ENCODE assay signal across 5 cellular contexts in genomic region chr4:139000134-139000533, GRCh38. TPM values are rescaled to one million over a fixed set of nuclear protein-coding genes. Genes with fewer than 3 reads are reported as not detected.
DNase-seq lines count a peak whose midpoint lies in the region; ATAC-seq, FAIRE-seq and TF ChIP-seq lines count a peak whose summit lies in the region.
"Not testable (repeated sequence)": the region's sequence is repeated elsewhere in the genome, so short reads cannot be mapped to it uniquely, and the experiment has no call there.

No MANE protein-coding gene starts in this region.

- CTCF ChIA-PET in endothelial cell of umbilical vein (lab: Charles Lee), result interaction anchor here (1.1 to 2.5 kb wide), 3 partner anchors 14 to 62 kb away, joined by 4 to 6 read pairs (median 5); no protein-coding TSS in a partner anchor
- CTCF ChIA-PET in HepG2 (lab: Yijun Ruan, JAX; ENCODE audit: low intra/inter-chr PET ratio, low total read pairs), result not testable (repeated sequence)

- not testable (repeated sequence) for H3K4me1 ChIP-seq in endothelial cell of umbilical vein (ENCODE audit: control insufficient read depth, extremely low read depth, insufficient read depth, low read length); HepG2 (ENCODE audit: insufficient read depth, low read length)
- peaks cover 33 to 41% of the 10 kb centered on the region in 2 experiments for H3K4me1 ChIP-seq in neutrophil (ENCODE audit: control insufficient read depth in 1 of 2, insufficient read depth in 1 of 2, low read depth in 1 of 2, low read length in 1 of 2)

- ATAC-seq in HepG2, result not testable (repeated sequence)

- H3K27me3 Mint-ChIP-seq in CD14-positive monocyte (ENCODE audit: low read depth in 3 of 3), result not testable (repeated sequence)

- FAIRE-seq in endothelial cell of umbilical vein (lab: Jason Lieb, UNC), result peak; percentile 12
- FAIRE-seq in HepG2 (lab: Jason Lieb, UNC), result not testable (repeated sequence)

- H3K27ac Mint-ChIP-seq in CD14-positive monocyte, result peak overlapping the region; percentile 79 to 92 (median 86)

- H3K27me3 ChIP-seq in HL-60 (ENCODE audit: insufficient read depth, poor library complexity, severe bottlenecking); endothelial cell of umbilical vein (ENCODE audit: control insufficient read depth in 2 of 2, insufficient read depth in 2 of 2, low read length in 2 of 2); HepG2 (ENCODE audit: control insufficient read depth in 1 of 2, insufficient read depth in 2 of 2, low read length in 2 of 2); neutrophil: not testable (repeated sequence)

- in situ Hi-C loops in HepG2 (cut with HindIII; ENCODE audit: extremely low pct_ligation_motif_present, low pct_unique_long_range_greater_than_20kb), result not testable (repeated sequence)

- H3K9me1 ChIP-seq in endothelial cell of umbilical vein (replicated peaks; ENCODE audit: control insufficient read depth, extremely low read depth, insufficient read depth, low read length), result not testable (repeated sequence)

- not testable (repeated sequence) for H3K9me3 Mint-ChIP-seq in CD14-positive monocyte

- H3K9me3 ChIP-seq in endothelial cell of umbilical vein (replicated peaks; ENCODE audit: control insufficient read depth, insufficient read depth, low read length); HepG2 (ENCODE audit: low read length); neutrophil: not testable (repeated sequence)

- TF ChIP-seq CTCF in CD14-positive monocyte (IDR thresholded peaks at IDR 0.05); HL-60 (IDR thresholded peaks at IDR 0.05; ENCODE audit: insufficient read depth, low read length); endothelial cell of umbilical vein (IDR thresholded peaks at IDR 0.05; ENCODE audit: extremely low read depth in 1 of 2, insufficient read depth in 1 of 2, low read depth in 1 of 2, low read length in 2 of 2); HepG2 (CRISPR knock-in tag; IDR thresholded peaks at IDR 0.05); neutrophil (IDR thresholded peaks at IDR 0.05): not testable (repeated sequence)

- H3K9ac ChIP-seq in endothelial cell of umbilical vein (replicated peaks; ENCODE audit: extremely low read depth, insufficient read depth, low read length); HepG2 (ENCODE audit: insufficient read depth, low read depth, low read length): not testable (repeated sequence)

- peaks cover 41% of the 10 kb centered on the region for H3K4me1 Mint-ChIP-seq in CD14-positive monocyte

- H3K4me2 ChIP-seq in endothelial cell of umbilical vein (ENCODE audit: insufficient read depth, low read length); HepG2 (ENCODE audit: low read depth, low read length): not testable (repeated sequence)

- not testable (repeated sequence) for H3K4me3 ChIP-seq in HL-60 (replicated peaks; ENCODE audit: insufficient read depth, low read length); endothelial cell of umbilical vein (replicated peaks in 1 of 3; ENCODE audit: insufficient read depth in 1 of 3, low read depth in 1 of 3, low read length in 3 of 3); HepG2 (replicated peaks in 1 of 3; ENCODE audit: insufficient read depth in 1 of 3, low read depth in 2 of 3, low read length in 3 of 3); neutrophil (ENCODE audit: low read depth in 1 of 2, low read length in 1 of 2)

- not testable (repeated sequence) for TF ChIP-seq POLR2A in endothelial cell of umbilical vein (IDR thresholded peaks at IDR 0.05; ENCODE audit: low read depth, low read length); HepG2 (IDR thresholded peaks at IDR 0.05; ENCODE audit: insufficient read depth in 1 of 2, low read depth in 2 of 2, low read length in 2 of 2)

- not testable (repeated sequence) for H3K36me3 Mint-ChIP-seq in CD14-positive monocyte

- not testable (repeated sequence) for H3K36me3 ChIP-seq in endothelial cell of umbilical vein (ENCODE audit: control insufficient read depth in 2 of 2, extremely low read depth in 1 of 2, insufficient read depth in 2 of 2, low read length in 2 of 2); HepG2 (replicated peaks in 1 of 2; ENCODE audit: control insufficient read depth in 1 of 2, insufficient read depth in 2 of 2, low read length in 2 of 2); neutrophil

- not testable (repeated sequence) for DNase-seq in CD14-positive monocyte (ENCODE audit: low spot score); HL-60 (ENCODE audit: low read depth in 1 of 2, low spot score in 1 of 2); endothelial cell of umbilical vein (ENCODE audit: low read depth, low spot score); HepG2 (ENCODE audit: low spot score)

- not testable (repeated sequence) for H2AFZ ChIP-seq in endothelial cell of umbilical vein (ENCODE audit: low read depth, low read length); HepG2 (ENCODE audit: low read length)

- BruUV-seq in endothelial cell of umbilical vein (replicated peaks; lab: Mats Ljungman, UMichigan); HepG2 (replicated peaks; lab: Mats Ljungman, UMichigan): not testable (repeated sequence)

- not testable (repeated sequence) for TF ChIP-seq RAD21 in HepG2 (CRISPR knock-in tag; IDR thresholded peaks at IDR 0.05)

- H3K27ac ChIP-seq in HL-60 (replicated peaks), result peak overlapping the region; percentile 22
- not testable (repeated sequence) for H3K27ac ChIP-seq in endothelial cell of umbilical vein (ENCODE audit: insufficient read depth, low read depth, low read length); HepG2 (ENCODE audit: extremely low read length, insufficient read depth, low read length)
- H3K27ac ChIP-seq in neutrophil, result peak overlapping the region; percentile 64

- POLR2A ChIA-PET in endothelial cell of umbilical vein (lab: Charles Lee); HepG2 (lab: Yijun Ruan, JAX): not testable (repeated sequence)

- dilution Hi-C loops in endothelial cell of umbilical vein (cut with MboI; ENCODE audit: extremely low pct_ligation_motif_present, low sequenced_read_pairs), result not testable (repeated sequence)

- intact Hi-C loops in CD14-positive monocyte (cut with micrococcal nuclease), result loop anchor here in 1 of 2 donors (5.0 kb wide), 1 partner anchor 33 kb away; no protein-coding TSS in a partner anchor
- intact Hi-C loops in endothelial cell of umbilical vein (cut with micrococcal nuclease); HepG2 (cut with micrococcal nuclease; ENCODE audit: unreplicated experiment): not testable (repeated sequence)

- not testable (repeated sequence) for H4K20me1 ChIP-seq in endothelial cell of umbilical vein (replicated peaks; ENCODE audit: control insufficient read depth, extremely low read depth, insufficient read depth, low read length); HepG2 (ENCODE audit: insufficient read depth, low read length)

- not testable (repeated sequence) for H3K79me2 ChIP-seq in endothelial cell of umbilical vein (ENCODE audit: control insufficient read depth, insufficient read depth, low read length); HepG2 (ENCODE audit: insufficient read depth, low read length)

- not testable (repeated sequence) for H3K4me3 Mint-ChIP-seq in CD14-positive monocyte

- 41% methylated on average over 5 of the region's 5 CpGs for WGBS in HepG2 (ENCODE audit: low lambda C conversion rate)

- TF ChIP-seq EP300 in HepG2 (IDR thresholded peaks at IDR 0.05; ENCODE audit: low read depth in 2 of 2, low read length in 2 of 2); HepG2 (CRISPR knock-in tag; IDR thresholded peaks at IDR 0.05; ENCODE audit: borderline replicate concordance): not testable (repeated sequence)

RNA-seq across cellular contexts. Expression of gene NOCT, which starts 15.4 kb away (rescaled TPM):
- under 1 TPM; 0.54 to 0.89 TPM for polyA plus RNA-seq in CD14-positive monocyte
- total RNA-seq in endothelial cell of umbilical vein, result 20.1 and 20.7 TPM in 2 replicates
- polyA plus RNA-seq in endothelial cell of umbilical vein, result 7.6 and 7.9 TPM in 2 replicates
- polyA plus RNA-seq in endothelial cell of umbilical vein (2011; cell fraction: cytosol; rRNA removed), result 8.7 and 10.3 TPM in 2 replicates
- 19.3 and 21.0 TPM in 2 replicates for polyA plus RNA-seq in endothelial cell of umbilical vein (2011; cell fraction: nucleus; rRNA removed)
- polyA plus RNA-seq in endothelial cell of umbilical vein (2012), result 19.4 and 20.4 TPM in 2 replicates
- polyA minus RNA-seq in endothelial cell of umbilical vein, result 30.2 and 31.6 TPM in 2 replicates
- 12.6 TPM for polyA minus RNA-seq in endothelial cell of umbilical vein (2011; cell fraction: cytosol; rRNA and poly(A)+ RNA removed)
- 37.7 and 43.2 TPM in 2 replicates for polyA minus RNA-seq in endothelial cell of umbilical vein (2011; cell fraction: nucleus; rRNA and poly(A)+ RNA removed)
- 11.0 and 13.1 TPM in 2 replicates for total RNA-seq in HepG2 (2016; rRNA removed; fragmentation: Illumina TruSeq; extraction: Trizol)
- 7.4 and 7.7 TPM in 2 replicates for total RNA-seq in HepG2 (2016; cell fraction: cytosol; rRNA removed; fragmentation: Illumina TruSeq; extraction: Trizol; ENCODE audit: low read depth)
- total RNA-seq in HepG2 (2016; cell fraction: insoluble cytoplasmic fraction; rRNA removed; fragmentation: Illumina TruSeq; extraction: Trizol), result 10.6 and 11.4 TPM in 2 replicates
- total RNA-seq in HepG2 (2016; cell fraction: membrane; rRNA removed; fragmentation: Illumina TruSeq; extraction: Trizol), result 8.1 and 8.3 TPM in 2 replicates
- 6.7 and 7.6 TPM in 2 replicates for total RNA-seq in HepG2 (2016; cell fraction: nucleus; rRNA removed; fragmentation: Illumina TruSeq; extraction: Trizol)
- polyA plus RNA-seq in HepG2 (2011; rRNA removed), result 3.5 and 3.6 TPM in 2 replicates
- polyA plus RNA-seq in HepG2 (2011; cell fraction: cytosol; rRNA removed), result 1.7 and 1.8 TPM in 2 replicates
- 3.6 and 4.8 TPM in 2 replicates for polyA plus RNA-seq in HepG2 (2011; cell fraction: nucleus; rRNA removed)
- polyA plus RNA-seq in HepG2 (2012), result 5.3 and 6.0 TPM in 2 replicates
- polyA plus RNA-seq in HepG2 (2016; cell fraction: cytosol; fragmentation: Illumina TruSeq; extraction: Trizol; ENCODE audit: low read depth), result 0.45 and 0.55 TPM in 2 replicates
- 6.1 and 6.3 TPM in 2 replicates for polyA plus RNA-seq in HepG2 (2016; cell fraction: insoluble cytoplasmic fraction; fragmentation: Illumina TruSeq; extraction: Trizol; ENCODE audit: low read depth)
- 1.7 and 2.1 TPM in 2 replicates for polyA plus RNA-seq in HepG2 (2016; cell fraction: membrane; fragmentation: Illumina TruSeq; extraction: Trizol; ENCODE audit: low read depth)
- 7.9 and 8.0 TPM in 2 replicates for polyA plus RNA-seq in HepG2 (2016; cell fraction: nucleus; fragmentation: Illumina TruSeq; extraction: Trizol; ENCODE audit: insufficient read depth, low read depth)
- polyA minus RNA-seq in HepG2 (2011; rRNA and poly(A)+ RNA removed; ENCODE audit: low replicate concordance), result 9.5 and 10.1 TPM in 2 replicates
- polyA minus RNA-seq in HepG2 (2011; cell fraction: cytosol; rRNA and poly(A)+ RNA removed), result 11.4 and 14.6 TPM in 2 replicates
- polyA minus RNA-seq in HepG2 (2011; cell fraction: nucleus; rRNA and poly(A)+ RNA removed), result 6.4 and 12.3 TPM in 2 replicates
